ENCODE assay signal across 10 cellular contexts in the genomic region with DNA sequence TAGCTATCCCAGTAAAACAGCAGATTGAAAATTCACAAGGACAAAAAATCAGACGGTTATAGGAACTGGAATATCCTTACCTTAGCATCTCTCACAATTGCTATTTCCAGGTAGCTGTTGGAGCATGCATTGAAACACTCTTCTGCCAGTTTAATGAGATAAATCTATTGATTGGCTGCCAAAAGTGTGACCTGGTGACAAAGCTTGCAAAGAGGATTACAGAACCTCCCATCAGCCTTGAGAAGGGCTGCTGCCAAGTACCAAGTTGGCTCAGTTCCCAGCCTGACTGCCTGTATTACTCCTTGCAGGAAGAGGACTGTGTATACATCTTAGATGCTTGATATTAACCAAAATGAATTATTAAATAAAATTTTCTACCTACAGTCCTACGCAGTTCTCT. TPM values are rescaled to one million over a fixed set of nuclear protein-coding genes. Genes with fewer than 3 reads are reported as not detected.
DNase-seq lines count a peak whose midpoint lies in the region; ATAC-seq and TF ChIP-seq lines count a peak whose summit lies in the region.
"Had no signal": no experiment of that assay in that cellular context is flagged by ENCODE, and none has a peak within 500 bp of the region (broad histone marks: within the 10 kb centered on the region; RNA-seq: fewer than 3 reads in every experiment).

No MANE protein-coding gene starts in this region.

- H3K9me3 ChIP-seq in Peyer's patch: peaks cover 0 to 2% (median 0%) of the 10 kb centered on the region in 4 donors

- H3K4me3 ChIP-seq in Peyer's patch: no peak overlapping the region
- H3K4me3 ChIP-seq: coronary artery had no signal

- peaks cover 0 to 11% of the 10 kb centered on the region in 2 donors for H3K27me3 ChIP-seq in Peyer's patch

- ATAC-seq in HG02759 (IDR thresholded peaks at IDR 0.05; ENCODE audit: unreplicated experiment) (no peak), omental fat pad (ENCODE audit: low FRiP score) (no peak)

- H3K36me3 ChIP-seq in Peyer's patch: no peaks in the 10 kb centered on the region

- DNase-seq in G401 (ENCODE audit: low spot score) (peak; percentile 65), NCI-H2171 (lab: John Stamatoyannopoulos, UW) (peak; percentile 76), astrocyte of the hippocampus (ENCODE audit: low read depth, low spot score) (peak; percentile 71), myocyte (ENCODE audit: low read depth) (peak; percentile 45), omental fat pad (ENCODE audit: low spot score) (no peak), DMS114 treated with DMSO at 0.1 percent for 48 hours (lab: John Stamatoyannopoulos, UW; ENCODE audit: unreplicated experiment) (no peak), Peyer's patch (no peak)

- H3K27ac ChIP-seq in Peyer's patch: no peak overlapping the region
- H3K27ac ChIP-seq: coronary artery had no signal

- TF ChIP-seq CTCF in omental fat pad (IDR thresholded peaks at IDR 0.05) (no peak), Peyer's patch (IDR thresholded peaks at IDR 0.05) (no peak)

- in situ Hi-C loops in G401 (cut with HindIII; ENCODE audit: low sequenced_read_pairs): no loop called here

- no peak for TF ChIP-seq POLR2A in Peyer's patch (IDR thresholded peaks at IDR 0.05)

- peaks cover 0 to 6% (median 0%) of the 10 kb centered on the region in 4 donors for H3K4me1 ChIP-seq in Peyer's patch

RNA-seq across cellular contexts. Expression of gene PRLHR, which starts 5.1 kb away (rescaled TPM):
- not detected in 2 replicates for total RNA-seq in G401 (2014; rRNA removed; shearing (Covaris generic))
- not detected in 2 replicates for total RNA-seq in myocyte
- not detected for polyA plus RNA-seq in myocyte (2012)
- total RNA-seq in omental fat pad: not detected
- not detected for total RNA-seq in Peyer's patch
- total RNA-seq: osteoblast had no signal

Comparison
In these comparisons a context has a peak if more than half of its experiments do, and no peak if none do; other contexts are left out.
1. DNase-seq: peak in G401 (single experiment), NCI-H2171 (single experiment), astrocyte of the hippocampus (single experiment) and myocyte (single experiment); none in omental fat pad (single experiment), DMS114 treated with DMSO at 0.1 percent for 48 hours (single experiment) and Peyer's patch (0 of 3).